Comparison of ENCODE assay signal across 9 cellular contexts in the genomic region with DNA sequence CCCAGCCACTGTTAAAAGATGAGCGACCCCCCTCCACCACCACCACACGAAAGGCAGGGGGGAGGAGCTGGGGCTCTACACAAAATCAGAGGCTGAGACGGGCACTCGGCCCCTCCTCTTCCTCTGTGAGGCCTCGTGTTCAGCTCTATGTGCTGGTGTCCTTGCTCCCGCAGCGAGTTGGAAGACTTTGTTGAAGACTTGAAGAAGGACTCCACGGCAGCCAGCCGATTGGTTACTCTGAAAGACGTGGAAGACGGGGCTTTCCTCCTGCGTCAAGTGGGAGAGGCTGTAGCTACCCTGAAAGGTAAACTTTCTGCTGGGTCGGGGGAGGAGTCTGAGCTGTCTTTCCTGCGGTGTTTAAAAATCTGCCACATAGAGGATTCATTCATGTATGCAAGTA.
DNase-seq lines count a peak whose midpoint lies in the region; ATAC-seq lines count a peak whose summit lies in the region.
"Had no signal": no experiment of that assay in that cellular context is flagged by ENCODE, and none has a peak within 500 bp of the region (broad histone marks: within the 10 kb centered on the region; RNA-seq: fewer than 3 reads in every experiment).

No MANE protein-coding gene starts in this region.

- no peaks in the 10 kb centered on the region for H3K9me3 Mint-ChIP-seq in T-helper 2 cell treated with Interferon-gamma antibody and Interleukin-4, amounts not matched to agents 5 μg/mL and 100 μg/mL, for 36 hours
- H3K9me3 Mint-ChIP-seq in activated naive CD4-positive, alpha-beta T cell treated with anti-CD3 and anti-CD28 coated beads, Interleukin-2, amount 50 U/mL, for 24 hours = no peaks in the 10 kb centered on the region

- no peaks in the 10 kb centered on the region for H3K27me3 Mint-ChIP-seq in T-helper 2 cell treated with Interferon-gamma antibody and Interleukin-4, amounts not matched to agents 5 μg/mL and 100 μg/mL, for 36 hours (ENCODE audit: low read depth)
- peaks cover 4% of the 10 kb centered on the region for H3K27me3 Mint-ChIP-seq in activated naive CD4-positive, alpha-beta T cell treated with anti-CD3 and anti-CD28 coated beads, Interleukin-2, amount 50 U/mL, for 24 hours

- ATAC-seq in GM21786 (IDR thresholded peaks at IDR 0.05; ENCODE audit: unreplicated experiment) = peak; percentile 30

- H3K4me3 Mint-ChIP-seq in T-helper 2 cell treated with Interferon-gamma antibody and Interleukin-4, amounts not matched to agents 5 μg/mL and 100 μg/mL, for 36 hours = peak overlapping the region; percentile 37
- peak overlapping the region; percentile 74 for H3K4me3 Mint-ChIP-seq in activated naive CD4-positive, alpha-beta T cell treated with anti-CD3 and anti-CD28 coated beads, Interleukin-2, amount 50 U/mL, for 24 hours

- peak; percentile 14 for DNase-seq in T-helper 2 cell treated with Interferon-gamma antibody and Interleukin-4, amounts not matched to agents 5 μg/mL and 100 μg/mL, for 36 hours (ENCODE audit: low spot score)
- peak; percentile 25 for DNase-seq in stimulated activated CD4-positive, alpha-beta T cell treated with anti-CD3 and anti-CD28 coated beads, Interleukin-4, amount 100 ng/mL, for 1 hour
- DNase-seq in cerebellum (ENCODE audit: low spot score) (no peak), AG20443 (ENCODE audit: low spot score) (no peak), GM19238 (ENCODE audit: insufficient read length, low spot score) (no peak), MV-4-11 (lab: John Stamatoyannopoulos, UW) (no peak)
- DNase-seq: hypothalamus had no signal

- peaks cover 9% of the 10 kb centered on the region for H3K4me1 Mint-ChIP-seq in T-helper 2 cell treated with Interferon-gamma antibody and Interleukin-4, amounts not matched to agents 5 μg/mL and 100 μg/mL, for 36 hours (ENCODE audit: low read depth)
- H3K4me1 Mint-ChIP-seq in activated naive CD4-positive, alpha-beta T cell treated with anti-CD3 and anti-CD28 coated beads, Interleukin-2, amount 50 U/mL, for 24 hours = peaks cover 14% of the 10 kb centered on the region

- no peaks in the 10 kb centered on the region for H3K36me3 Mint-ChIP-seq in T-helper 2 cell treated with Interferon-gamma antibody and Interleukin-4, amounts not matched to agents 5 μg/mL and 100 μg/mL, for 36 hours (ENCODE audit: low read depth)
- H3K36me3 Mint-ChIP-seq in activated naive CD4-positive, alpha-beta T cell treated with anti-CD3 and anti-CD28 coated beads, Interleukin-2, amount 50 U/mL, for 24 hours = no peaks in the 10 kb centered on the region

- H3K27ac Mint-ChIP-seq in T-helper 2 cell treated with Interferon-gamma antibody and Interleukin-4, amounts not matched to agents 5 μg/mL and 100 μg/mL, for 36 hours = no peak overlapping the region
- H3K27ac Mint-ChIP-seq in activated naive CD4-positive, alpha-beta T cell treated with anti-CD3 and anti-CD28 coated beads, Interleukin-2, amount 50 U/mL, for 24 hours = peak overlapping the region; percentile 8

Comparison
In these comparisons a context has a peak if more than half of its experiments do, and no peak if none do; other contexts are left out.
1. DNase-seq: peak in T-helper 2 cell treated with Interferon-gamma antibody and Interleukin-4, amounts not matched to agents 5 μg/mL and 100 μg/mL, for 36 hours (single experiment) and stimulated activated CD4-positive, alpha-beta T cell treated with anti-CD3 and anti-CD28 coated beads, Interleukin-4, amount 100 ng/mL, for 1 hour (single experiment); none in cerebellum (single experiment), AG20443 (single experiment), GM19238 (single experiment) and MV-4-11 (single experiment).